ENCODE assay signal across 8 cellular contexts in genomic region chr14:68663385-68664076, GRCh38.
DNase-seq lines count a peak whose midpoint lies in the region; ATAC-seq, FAIRE-seq and TF ChIP-seq lines count a peak whose summit lies in the region.

No MANE protein-coding gene starts in this region.

- H3K9me3 Mint-ChIP-seq in Caco-2 (ENCODE audit: unreplicated experiment): peaks cover 10% of the 10 kb centered on the region

- no peak for FAIRE-seq in HepG2 (lab: Jason Lieb, UNC)

- no peaks in the 10 kb centered on the region for H3K27me3 ChIP-seq in HepG2 (ENCODE audit: control insufficient read depth in 1 of 2, insufficient read depth in 2 of 2, low read length in 2 of 2)
- no peaks in the 10 kb centered on the region for H3K27me3 ChIP-seq in thoracic aorta (replicated peaks; ENCODE audit: insufficient read depth)
- no peaks in the 10 kb centered on the region; the same call in 1 of the 2 replicates for H3K27me3 ChIP-seq in BE2C
- no peaks in the 10 kb centered on the region for H3K27me3 ChIP-seq in Caco-2 (replicated peaks; ENCODE audit: control insufficient read depth, insufficient read depth, low read length)

- TF ChIP-seq POLR2A in HepG2 (IDR thresholded peaks at IDR 0.05; ENCODE audit: insufficient read depth in 1 of 2, low read depth in 2 of 2, low read length in 2 of 2): no peak

- ATAC-seq in HepG2 (no peak), thoracic aorta (ENCODE audit: insufficient number of reproducible peaks, low FRiP score, low read depth) (peak; percentile 53), left colon (no peak)

- no peaks in the 10 kb centered on the region for H3K79me2 ChIP-seq in HepG2 (ENCODE audit: insufficient read depth, low read length)

- TF ChIP-seq EP300 in HepG2 (IDR thresholded peaks at IDR 0.05; ENCODE audit: low read depth in 2 of 2, low read length in 2 of 2): no peak
- no peak for TF ChIP-seq EP300 in HepG2 (CRISPR knock-in tag; IDR thresholded peaks at IDR 0.05; ENCODE audit: borderline replicate concordance)

- no peaks in the 10 kb centered on the region for H3K9me3 ChIP-seq in HepG2 (ENCODE audit: low read length)
- no peaks in the 10 kb centered on the region for H3K9me3 ChIP-seq in thoracic aorta
- no peaks in the 10 kb centered on the region for H3K9me3 ChIP-seq in BE2C
- H3K9me3 ChIP-seq in Caco-2: no peaks in the 10 kb centered on the region

- peak; percentile 69 for DNase-seq in GM13976 (ENCODE audit: low spot score)
- peak; percentile 95 for DNase-seq in HCEC 1CT
- peak; percentile 50 to 55 for DNase-seq in activated CD4-positive, alpha-beta T cell treated with anti-CD3 and anti-CD28 coated beads for 4 hours
- DNase-seq in HepG2 (ENCODE audit: low spot score): no peak
- DNase-seq in thoracic aorta (ENCODE audit: low spot score): no peak
- no peak for DNase-seq in BE2C
- no peak for DNase-seq in left colon
- no peak for DNase-seq in Caco-2

- H3K27ac Mint-ChIP-seq in Caco-2 (ENCODE audit: unreplicated experiment): no peak overlapping the region

- H2AFZ ChIP-seq in HepG2 (ENCODE audit: low read length): no peak overlapping the region

- 72% methylated on average over 9 of the region's 9 CpGs for WGBS in HepG2 (ENCODE audit: low lambda C conversion rate)

- H3K4me1 ChIP-seq in HepG2 (ENCODE audit: insufficient read depth, low read length) (peaks cover 37% of the 10 kb centered on the region), thoracic aorta (ENCODE audit: control insufficient read depth in 1 of 2, low read depth in 2 of 2) (peaks cover 20 to 61% of the 10 kb centered on the region in 2 donors), BE2C (no peaks in the 10 kb centered on the region), Caco-2 (peaks cover 14% of the 10 kb centered on the region)

- H3K4me3 ChIP-seq in HepG2 (replicated peaks in 1 of 3; ENCODE audit: insufficient read depth in 1 of 3, low read depth in 2 of 3, low read length in 3 of 3) (no peak overlapping the region), thoracic aorta (peak overlapping the region; percentile 11), BE2C (ENCODE audit: low read depth, low read length) (no peak overlapping the region), Caco-2 (ENCODE audit: low read depth, low read length) (no peak overlapping the region)

- no peaks in the 10 kb centered on the region for H3K27me3 Mint-ChIP-seq in Caco-2 (ENCODE audit: insufficient read depth, unreplicated experiment)

- no peak for TF ChIP-seq RAD21 in HepG2 (CRISPR knock-in tag; IDR thresholded peaks at IDR 0.05)

- TF ChIP-seq CTCF in GM13976 (IDR thresholded peaks at IDR 0.05; ENCODE audit: borderline replicate concordance, control extremely low read depth, extremely low read depth, insufficient read depth, missing control alignments): no peak
- TF ChIP-seq CTCF in HepG2 (CRISPR knock-in tag; IDR thresholded peaks at IDR 0.05): no peak
- no peak for TF ChIP-seq CTCF in thoracic aorta (IDR thresholded peaks at IDR 0.05)
- TF ChIP-seq CTCF in BE2C (IDR thresholded peaks at IDR 0.05; ENCODE audit: low read depth, low read length): no peak
- TF ChIP-seq CTCF in Caco-2 (IDR thresholded peaks at IDR 0.05; ENCODE audit: insufficient read depth in 1 of 2, low read depth in 1 of 2, low read length in 1 of 2, severe bottlenecking in 1 of 2, unreplicated experiment in 1 of 2): no peak

- in situ Hi-C loops in GM13976 (cut with MboI; ENCODE audit: low sequenced_read_pairs, unreplicated experiment): loop anchor here (25.0 kb wide), 1 partner anchor 401 kb away; no protein-coding TSS in a partner anchor
- in situ Hi-C loops in HepG2 (cut with HindIII; ENCODE audit: extremely low pct_ligation_motif_present, low pct_unique_long_range_greater_than_20kb): loop anchor here (25.0 kb wide), 1 partner anchor 726 kb away; no protein-coding TSS in a partner anchor

- H3K36me3 ChIP-seq in HepG2 (replicated peaks in 1 of 2; ENCODE audit: control insufficient read depth in 1 of 2, insufficient read depth in 2 of 2, low read length in 2 of 2) (no peaks in the 10 kb centered on the region), thoracic aorta (no peaks in the 10 kb centered on the region), BE2C (no peaks in the 10 kb centered on the region), Caco-2 (ENCODE audit: control insufficient read depth, insufficient read depth, low read length) (no peaks in the 10 kb centered on the region; the same call in 1 of the 2 replicates)

- POLR2A ChIA-PET in HepG2 (lab: Yijun Ruan, JAX) (no interaction called here), Caco-2 (lab: Charles Lee) (no interaction called here)

- peaks cover 4% of the 10 kb centered on the region for H3K36me3 Mint-ChIP-seq in Caco-2 (ENCODE audit: insufficient read depth, unreplicated experiment)

- intact Hi-C loops in HepG2 (cut with micrococcal nuclease; ENCODE audit: unreplicated experiment) (no loop called here), left colon (cut with DNase I, micrococcal nuclease) (no loop called here), Caco-2 (cut with micrococcal nuclease; ENCODE audit: unreplicated experiment) (no loop called here)

- no peak overlapping the region for H3K4me3 Mint-ChIP-seq in Caco-2 (ENCODE audit: unreplicated experiment)

- no peaks in the 10 kb centered on the region for H4K20me1 ChIP-seq in HepG2 (ENCODE audit: insufficient read depth, low read length)

- H3K4me1 Mint-ChIP-seq in Caco-2 (ENCODE audit: low read depth, unreplicated experiment): peaks cover 28% of the 10 kb centered on the region

- CTCF ChIA-PET in HepG2 (lab: Yijun Ruan, JAX; ENCODE audit: low intra/inter-chr PET ratio, low total read pairs): no interaction called here
- CTCF ChIA-PET in Caco-2 (lab: Charles Lee): no interaction called here

- H3K9ac ChIP-seq in HepG2 (ENCODE audit: insufficient read depth, low read depth, low read length): no peak overlapping the region

- H3K27ac ChIP-seq in HepG2 (ENCODE audit: extremely low read length, insufficient read depth, low read length) (no peak overlapping the region), thoracic aorta (peak overlapping the region in 1 of 2 donors; percentile 33)

- peak overlapping the region; percentile 21; the same call in 1 of the 2 replicates for H3K4me2 ChIP-seq in HepG2 (ENCODE audit: low read depth, low read length)

- BruUV-seq in HepG2 (replicated peaks; lab: Mats Ljungman, UMichigan): no TSS peak
- no TSS peak for BruUV-seq in Caco-2 (replicated peaks; lab: Mats Ljungman, UMichigan)

TF ChIP-seq in HepG2, 621 proteins besides CTCF, POLR2A, EP300 and RAD21:
- TF ChIP-seq ZNF629 (CRISPR knock-in tag; conservative IDR thresholded peaks at IDR 0.05) (peak; percentile 45), THYN1 (CRISPR knock-in tag; IDR thresholded peaks at IDR 0.05; ENCODE audit: borderline replicate concordance, low read depth) (no peak)
TF ChIP-seq in HepG2: peak in this region for 1.

Comparison
In these comparisons a context has a peak if more than half of its experiments do, and no peak if none do; other contexts are left out.
1. DNase-seq: peak in GM13976 (single experiment), HCEC 1CT (single experiment) and activated CD4-positive, alpha-beta T cell treated with anti-CD3 and anti-CD28 coated beads for 4 hours (2 of 2); none in HepG2 (single experiment), thoracic aorta (single experiment), BE2C (single experiment), left colon (0 of 2) and Caco-2 (0 of 2).